Comparison of ENCODE assay signal across 10 cellular contexts in genomic region chr12:46265734-46266133, GRCh38. TPM values are rescaled to one million over a fixed set of nuclear protein-coding genes. Genes with fewer than 3 reads are reported as not detected.
A peak's percentile ranks its signal among the peaks of the same experiment; 100 is the strongest.
DNase-seq lines count a peak whose midpoint lies in the region; ATAC-seq and TF ChIP-seq lines count a peak whose summit lies in the region.
"Had no signal": no experiment of that assay in that cellular context is flagged by ENCODE, and none has a peak within 500 bp of the region (broad histone marks: within the 10 kb centered on the region; RNA-seq: fewer than 3 reads in every experiment).

No MANE protein-coding gene starts in this region.

- no peaks in the 10 kb centered on the region for H3K36me3 ChIP-seq in CD8-positive, alpha-beta memory T cell (ENCODE audit: insufficient read depth, low read length)
- no peaks in the 10 kb centered on the region for H3K36me3 ChIP-seq in ascending aorta
- no peaks in the 10 kb centered on the region for H3K36me3 ChIP-seq in neural progenitor cell

- peak overlapping the region; percentile 99 for H3K4me2 ChIP-seq in neural progenitor cell

- H2AFZ ChIP-seq in neural progenitor cell (replicated peaks), result no peak overlapping the region

- H3K27ac Mint-ChIP-seq in CD8-positive, alpha-beta memory T cell, result no peak overlapping the region
- H3K27ac Mint-ChIP-seq in neural progenitor cell, result no peak overlapping the region
- H3K27ac Mint-ChIP-seq: nephron progenitor cell had no signal

- intact Hi-C loops in ascending aorta (cut with DNase I), result loop anchor here (5.0 kb wide), 3 partner anchors 43 to 273 kb away; partner anchors contain the start of gene SCAF11

- POLR2A ChIA-PET in CD8-positive, alpha-beta memory T cell (lab: Charles Lee), result interaction anchor here (1.6 kb wide), 1 partner anchor 49 kb away, joined by 35 read pairs; no protein-coding TSS in a partner anchor

- no peak for DNase-seq in CD8-positive, alpha-beta memory T cell
- DNase-seq in ascending aorta (ENCODE audit: low spot score in 2 of 2) (no peak), neural progenitor cell (ENCODE audit: low spot score) (no peak), HUDEP-2 (lab: John Stamatoyannopoulos, UW; ENCODE audit: unreplicated experiment in 76 of 76) (no peak), inferior parietal cortex (ENCODE audit: extremely low spot score) (no peak)
- DNase-seq: nephron progenitor cell, SIG-M5 had no signal

- peak overlapping the region; percentile 98 for H3K27ac ChIP-seq in CD8-positive, alpha-beta memory T cell (ENCODE audit: low read depth, low read length)
- no peak overlapping the region for H3K27ac ChIP-seq in ascending aorta
- no peak overlapping the region for H3K27ac ChIP-seq in neural progenitor cell

- H3K36me3 Mint-ChIP-seq in CD8-positive, alpha-beta memory T cell, result peaks cover 0 to 31% (median 5%) of the 10 kb centered on the region in 3 donors
- peaks cover 9% of the 10 kb centered on the region for H3K36me3 Mint-ChIP-seq in neural progenitor cell

- H3K4me3 Mint-ChIP-seq in CD8-positive, alpha-beta memory T cell, result no peak overlapping the region
- H3K4me3 Mint-ChIP-seq in neural progenitor cell, result no peak overlapping the region
- H3K4me3 Mint-ChIP-seq: nephron progenitor cell had no signal

- ATAC-seq in GM19351 (IDR thresholded peaks at IDR 0.05; ENCODE audit: unreplicated experiment), result peak; percentile 23
- no peak for ATAC-seq in HG03432 (IDR thresholded peaks at IDR 0.05; ENCODE audit: unreplicated experiment)
- no peak for ATAC-seq in HG03460 (IDR thresholded peaks at IDR 0.05; ENCODE audit: unreplicated experiment)

- H3K9ac ChIP-seq in neural progenitor cell, result no peak overlapping the region

- peaks cover 23% of the 10 kb centered on the region for H3F3A ChIP-seq in neural progenitor cell (ENCODE audit: low read depth)

- H3K9me3 ChIP-seq in CD8-positive, alpha-beta memory T cell (ENCODE audit: low read length), result no peaks in the 10 kb centered on the region
- H3K9me3 ChIP-seq in ascending aorta (no peaks in the 10 kb centered on the region), neural progenitor cell (ENCODE audit: low read depth) (no peaks in the 10 kb centered on the region)

- peaks cover 59% of the 10 kb centered on the region for H4K20me1 ChIP-seq in neural progenitor cell (ENCODE audit: low read depth)

- H3K79me2 ChIP-seq in neural progenitor cell (ENCODE audit: low read depth), result peaks cover 100% of the 10 kb centered on the region

- H3K27me3 ChIP-seq in CD8-positive, alpha-beta memory T cell (ENCODE audit: insufficient read depth, low read length, poor library complexity, severe bottlenecking), result no peaks in the 10 kb centered on the region
- H3K27me3 ChIP-seq in ascending aorta (no peaks in the 10 kb centered on the region), neural progenitor cell (no peaks in the 10 kb centered on the region)

- TF ChIP-seq CTCF in ascending aorta (IDR thresholded peaks at IDR 0.05) (no peak), neural progenitor cell (IDR thresholded peaks at IDR 0.05) (no peak)

- H3K9me3 Mint-ChIP-seq in CD8-positive, alpha-beta memory T cell, result no peaks in the 10 kb centered on the region
- peaks cover 2% of the 10 kb centered on the region for H3K9me3 Mint-ChIP-seq in neural progenitor cell
- H3K9me3 Mint-ChIP-seq: nephron progenitor cell had no signal

- H3K27me3 Mint-ChIP-seq in CD8-positive, alpha-beta memory T cell, result peaks cover 0 to 11% of the 10 kb centered on the region in 2 donors
- H3K27me3 Mint-ChIP-seq in neural progenitor cell (ENCODE audit: insufficient read depth, low read depth), result peaks cover 10% of the 10 kb centered on the region

- H3K4me3 ChIP-seq in CD8-positive, alpha-beta memory T cell (ENCODE audit: low read length), result peak overlapping the region; percentile 96
- peak overlapping the region; percentile 65 to 77 for H3K4me3 ChIP-seq in ascending aorta
- peak overlapping the region; percentile 91 for H3K4me3 ChIP-seq in neural progenitor cell

- H3K4me1 ChIP-seq in CD8-positive, alpha-beta memory T cell (ENCODE audit: insufficient read depth, low read length), result peaks cover 63% of the 10 kb centered on the region
- peaks cover 0 to 28% of the 10 kb centered on the region in 2 donors for H3K4me1 ChIP-seq in ascending aorta
- peaks cover 69% of the 10 kb centered on the region for H3K4me1 ChIP-seq in neural progenitor cell

- peaks cover 9 to 26% (median 10%) of the 10 kb centered on the region in 3 donors for H3K4me1 Mint-ChIP-seq in CD8-positive, alpha-beta memory T cell
- H3K4me1 Mint-ChIP-seq in neural progenitor cell, result peaks cover 12% of the 10 kb centered on the region

- CTCF ChIA-PET in CD8-positive, alpha-beta memory T cell (lab: Charles Lee), result interaction anchor here (0.9 to 2.3 kb wide), 3 partner anchors 41 to 141 kb away, joined by 3 to 7 read pairs (median 4); no protein-coding TSS in a partner anchor

RNA-seq across cellular contexts. Expression of gene SLC38A1, which starts 3.1 kb away (rescaled TPM):
- total RNA-seq in CD8-positive, alpha-beta memory T cell, result 100 to 1,000 TPM; 233 to 242 TPM
- polyA plus RNA-seq in CD8-positive, alpha-beta memory T cell, result 252 TPM
- total RNA-seq in ascending aorta (12.8 TPM), neural progenitor cell (ENCODE audit: low replicate concordance) (103 and 142 TPM in 2 replicates)
